8 cellular contexts compared by ENCODE assay signal in genomic region chr14:50001999-50002925, GRCh38.
DNase-seq lines count a peak whose midpoint lies in the region; ATAC-seq and TF ChIP-seq lines count a peak whose summit lies in the region.

No MANE protein-coding gene starts in this region.

- peaks cover 5% of the 10 kb centered on the region for H3K4me1 ChIP-seq in right cardiac atrium (ENCODE audit: control insufficient read depth, insufficient read depth, low read length)

- peaks cover 70% of the 10 kb centered on the region for H3K4me1 Mint-ChIP-seq in activated T-cell treated with anti-CD3 and anti-CD28 coated beads, Interleukin-2, amount 50 U/mL, for 24 hours (ENCODE audit: low read depth)

- no peaks in the 10 kb centered on the region for H3K27me3 ChIP-seq in right cardiac atrium (ENCODE audit: control insufficient read depth, insufficient read depth)

- peak overlapping the region; percentile 56 for H3K27ac ChIP-seq in right cardiac atrium (ENCODE audit: low read length)

- H3K27ac Mint-ChIP-seq in activated T-cell treated with anti-CD3 and anti-CD28 coated beads, Interleukin-2, amount 50 U/mL, for 24 hours = peak overlapping the region; percentile 97

- intact Hi-C loops in right cardiac atrium (cut with DNase I) = loop anchor here in 2 of 4 donors (5.0 to 10.0 kb wide), 3 partner anchors 93 to 137 kb away; partner anchors contain the start of gene ARF6 (in 1 of the 2)
- intact Hi-C loops in head of caudate nucleus (cut with DNase I) = no loop called here

- DNase-seq in GM20000 (ENCODE audit: low spot score) = peak; percentile 74
- DNase-seq in MV-4-11 (lab: John Stamatoyannopoulos, UW) = peak; percentile 43
- peak; percentile 75 for DNase-seq in activated T-cell treated with anti-CD3 and anti-CD28 coated beads, Interleukin-2, amount 50 U/mL, for 24 hours
- peak in 1 of 3 donors; percentile 64 for DNase-seq in right cardiac atrium
- peak in 2 of 3 experiments; percentile 46 to 72 for DNase-seq in stimulated activated CD4-positive, alpha-beta T cell treated with anti-CD3 and anti-CD28 coated beads, TNF-alpha, amount 100 ng/mL, for 24 hours (ENCODE audit: low read depth in 3 of 3)
- no peak for DNase-seq in NCI-H748 treated with DMSO at 0.1 percent for 48 hours (lab: John Stamatoyannopoulos, UW)
- DNase-seq in head of caudate nucleus = no peak

- WGBS in right cardiac atrium = 74% methylated on average over 10 of the region's 10 CpGs

- H3K36me3 Mint-ChIP-seq in activated T-cell treated with anti-CD3 and anti-CD28 coated beads, Interleukin-2, amount 50 U/mL, for 24 hours (ENCODE audit: low read depth) = peaks cover 10% of the 10 kb centered on the region

- H3K4me3 Mint-ChIP-seq in activated T-cell treated with anti-CD3 and anti-CD28 coated beads, Interleukin-2, amount 50 U/mL, for 24 hours = peak overlapping the region; percentile 73

- no peaks in the 10 kb centered on the region for H3K9me3 Mint-ChIP-seq in activated T-cell treated with anti-CD3 and anti-CD28 coated beads, Interleukin-2, amount 50 U/mL, for 24 hours

- no peak overlapping the region for H3K4me3 ChIP-seq in right cardiac atrium (ENCODE audit: low read length)

- ATAC-seq in right cardiac atrium = no peak
- ATAC-seq in HG03135 (IDR thresholded peaks at IDR 0.05; ENCODE audit: unreplicated experiment) = no peak

- TF ChIP-seq CTCF in GM20000 (IDR thresholded peaks at IDR 0.05; ENCODE audit: extremely low read depth, missing control alignments) = no peak

- H3K9me3 ChIP-seq in right cardiac atrium (ENCODE audit: control insufficient read depth, low read length) = no peaks in the 10 kb centered on the region

- no peaks in the 10 kb centered on the region for H3K27me3 Mint-ChIP-seq in activated T-cell treated with anti-CD3 and anti-CD28 coated beads, Interleukin-2, amount 50 U/mL, for 24 hours

Comparison
In these comparisons a context has a peak if more than half of its experiments do, and no peak if none do; other contexts are left out.
1. DNase-seq: peak in GM20000 (single experiment), MV-4-11 (single experiment), activated T-cell treated with anti-CD3 and anti-CD28 coated beads, Interleukin-2, amount 50 U/mL, for 24 hours (single experiment) and stimulated activated CD4-positive, alpha-beta T cell treated with anti-CD3 and anti-CD28 coated beads, TNF-alpha, amount 100 ng/mL, for 24 hours (2 of 3); none in NCI-H748 treated with DMSO at 0.1 percent for 48 hours (single experiment) and head of caudate nucleus (0 of 42).